In the genomic region with DNA sequence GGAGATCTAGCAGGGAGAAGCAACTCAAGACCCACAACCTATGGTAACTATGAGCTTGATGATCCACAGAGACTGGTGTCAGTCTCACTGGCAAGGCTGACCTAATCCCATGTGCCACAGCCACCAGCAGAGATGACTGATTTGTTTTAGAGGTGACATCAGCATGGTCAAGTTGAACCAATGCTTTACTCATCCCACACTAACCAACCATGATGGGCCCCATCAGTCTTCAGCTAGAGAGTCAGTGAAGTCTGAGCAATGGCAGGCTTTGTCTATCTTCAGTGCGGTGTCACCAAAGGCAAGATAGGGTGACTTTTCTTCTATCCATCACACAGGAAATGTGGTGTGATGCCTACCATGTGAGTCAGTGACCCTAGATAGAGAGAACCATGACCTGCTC, we compare ENCODE assay signal across 16 cellular contexts.
DNase-seq lines count a peak whose midpoint lies in the region; ATAC-seq, FAIRE-seq and TF ChIP-seq lines count a peak whose summit lies in the region.
"Had no signal": no experiment of that assay in that cellular context is flagged by ENCODE, and none has a peak within 500 bp of the region (broad histone marks: within the 10 kb centered on the region; RNA-seq: fewer than 3 reads in every experiment).

No MANE protein-coding gene starts in this region.

- no peaks in the 10 kb centered on the region for H3K36me3 Mint-ChIP-seq in activated T-cell treated with anti-CD3 and anti-CD28 coated beads, Interleukin-2, amount 50 U/mL, for 72 hours (ENCODE audit: insufficient read depth in 2 of 2)
- H3K36me3 Mint-ChIP-seq in activated T-cell treated with anti-CD3 and anti-CD28 coated beads, Interleukin-2, amount 50 U/mL, for 24 hours (ENCODE audit: low read depth), result no peaks in the 10 kb centered on the region
- H3K36me3 Mint-ChIP-seq: CD8-positive, alpha-beta T cell had no signal

- H3K36me3 ChIP-seq in bronchial epithelial cell (ENCODE audit: control insufficient read depth, insufficient read depth, low read length) (no peaks in the 10 kb centered on the region), thoracic aorta (no peaks in the 10 kb centered on the region)
- H3K36me3 ChIP-seq: BLaER1 treated with 17β-estradiol and CSF1 and Interleukin-3, amounts not matched to agents 10 nM and 100 nM had no signal

- peak; percentile 66 to 86 for ATAC-seq in activated T-cell treated with anti-CD3 and anti-CD28 coated beads, Interleukin-2, amount 50 U/mL, for 72 hours (replicated peaks in 1 of 2)
- peak; percentile 33 for ATAC-seq in thoracic aorta (ENCODE audit: insufficient number of reproducible peaks, low FRiP score, low read depth)
- no peak for ATAC-seq in HG03045 (IDR thresholded peaks at IDR 0.05; ENCODE audit: unreplicated experiment)
- ATAC-seq in GM21447 (IDR thresholded peaks at IDR 0.05; ENCODE audit: unreplicated experiment), result no peak
- ATAC-seq: CD8-positive, alpha-beta T cell had no signal

- H3K4me1 Mint-ChIP-seq in activated T-cell treated with anti-CD3 and anti-CD28 coated beads, Interleukin-2, amount 50 U/mL, for 72 hours (ENCODE audit: low read depth), result no peaks in the 10 kb centered on the region
- H3K4me1 Mint-ChIP-seq in activated T-cell treated with anti-CD3 and anti-CD28 coated beads, Interleukin-2, amount 50 U/mL, for 24 hours (ENCODE audit: low read depth), result no peaks in the 10 kb centered on the region
- H3K4me1 Mint-ChIP-seq: B cell, H9 had no signal

- H3K4me3 Mint-ChIP-seq in activated T-cell treated with anti-CD3 and anti-CD28 coated beads, Interleukin-2, amount 50 U/mL, for 72 hours, result no peak overlapping the region
- H3K4me3 Mint-ChIP-seq in activated T-cell treated with anti-CD3 and anti-CD28 coated beads, Interleukin-2, amount 50 U/mL, for 24 hours, result no peak overlapping the region
- H3K4me3 Mint-ChIP-seq: B cell; CD8-positive, alpha-beta T cell; H9 had no signal

- no peaks in the 10 kb centered on the region for H3K4me1 ChIP-seq in thoracic aorta (ENCODE audit: control insufficient read depth in 1 of 2, low read depth in 2 of 2)
- H3K4me1 ChIP-seq: BLaER1 treated with 17β-estradiol and CSF1 and Interleukin-3, amounts not matched to agents 10 nM and 100 nM had no signal

- no peaks in the 10 kb centered on the region for H3K27me3 Mint-ChIP-seq in activated T-cell treated with anti-CD3 and anti-CD28 coated beads, Interleukin-2, amount 50 U/mL, for 72 hours (ENCODE audit: low read depth)
- no peaks in the 10 kb centered on the region for H3K27me3 Mint-ChIP-seq in activated T-cell treated with anti-CD3 and anti-CD28 coated beads, Interleukin-2, amount 50 U/mL, for 24 hours
- H3K27me3 Mint-ChIP-seq: B cell had no signal

- DNase-seq in activated T-cell treated with anti-CD3 and anti-CD28 coated beads, Interleukin-2, amount 50 U/mL, for 72 hours, result peak in 1 of 2 donors; percentile 6
- no peak for DNase-seq in activated T-cell treated with anti-CD3 and anti-CD28 coated beads, Interleukin-2, amount 50 U/mL, for 24 hours
- peak; percentile 2 for DNase-seq in GM03348 (ENCODE audit: low spot score)
- no peak for DNase-seq in bronchial epithelial cell (ENCODE audit: low read depth)
- DNase-seq in thoracic aorta (ENCODE audit: low spot score), result no peak
- DNase-seq in NCI-H2081 treated with DMSO at 0.1 percent for 48 hours (lab: John Stamatoyannopoulos, UW), result no peak
- DNase-seq: 8988T; Calu3; CD8-positive, alpha-beta T cell; GDM1; H9 had no signal

- TF ChIP-seq CTCF in bronchial epithelial cell (IDR thresholded peaks at IDR 0.05; ENCODE audit: insufficient read depth, low read length, severe bottlenecking) (no peak), thoracic aorta (IDR thresholded peaks at IDR 0.05) (no peak)

- no peaks in the 10 kb centered on the region for H3K27me3 ChIP-seq in bronchial epithelial cell (ENCODE audit: control insufficient read depth, insufficient read depth, low read length)
- H3K27me3 ChIP-seq in thoracic aorta (replicated peaks; ENCODE audit: insufficient read depth), result no peaks in the 10 kb centered on the region
- H3K27me3 ChIP-seq: BLaER1 treated with 17β-estradiol and CSF1 and Interleukin-3, amounts not matched to agents 10 nM and 100 nM had no signal

- H3K9me3 Mint-ChIP-seq in activated T-cell treated with anti-CD3 and anti-CD28 coated beads, Interleukin-2, amount 50 U/mL, for 72 hours, result peaks cover 2 to 5% of the 10 kb centered on the region in 2 donors
- no peaks in the 10 kb centered on the region for H3K9me3 Mint-ChIP-seq in activated T-cell treated with anti-CD3 and anti-CD28 coated beads, Interleukin-2, amount 50 U/mL, for 24 hours
- H3K9me3 Mint-ChIP-seq: CD8-positive, alpha-beta T cell had no signal

- H3K27ac ChIP-seq in thoracic aorta, result no peak overlapping the region
- H3K27ac ChIP-seq: BLaER1 treated with 17β-estradiol and CSF1 and Interleukin-3, amounts not matched to agents 10 nM and 100 nM had no signal

- no peak overlapping the region for H3K27ac Mint-ChIP-seq in activated T-cell treated with anti-CD3 and anti-CD28 coated beads, Interleukin-2, amount 50 U/mL, for 72 hours
- H3K27ac Mint-ChIP-seq in activated T-cell treated with anti-CD3 and anti-CD28 coated beads, Interleukin-2, amount 50 U/mL, for 24 hours, result no peak overlapping the region
- H3K27ac Mint-ChIP-seq: B cell; CD8-positive, alpha-beta T cell; H9 had no signal

- H3K4me3 ChIP-seq in bronchial epithelial cell (ENCODE audit: low read depth, low read length) (no peak overlapping the region), thoracic aorta (no peak overlapping the region)
- H3K4me3 ChIP-seq: BLaER1 treated with 17β-estradiol and CSF1 and Interleukin-3, amounts not matched to agents 10 nM and 100 nM had no signal

- peak; percentile 18 for FAIRE-seq in bronchial epithelial cell (lab: Jason Lieb, UNC)
- FAIRE-seq: H1 had no signal

- no peaks in the 10 kb centered on the region for H3K9me3 ChIP-seq in thoracic aorta
- H3K9me3 ChIP-seq: BLaER1 treated with 17β-estradiol and CSF1 and Interleukin-3, amounts not matched to agents 10 nM and 100 nM had no signal

Comparison
In these comparisons a context has a peak if more than half of its experiments do, and no peak if none do; other contexts are left out.
1. ATAC-seq: peak in activated T-cell treated with anti-CD3 and anti-CD28 coated beads, Interleukin-2, amount 50 U/mL, for 72 hours (2 of 2) and thoracic aorta (single experiment); none in HG03045 (single experiment) and GM21447 (single experiment).